ENCODE assay signal across 2 cellular contexts in genomic region chr5:170411100-170411499, GRCh38.
A peak's percentile ranks its signal among the peaks of the same experiment; 100 is the strongest.
TF ChIP-seq lines count a peak whose summit lies in the region.

No MANE protein-coding gene starts in this region.

TF ChIP-seq in HepG2, 621 proteins besides CTCF, POLR2A, EP300 and RAD21:
- TF ChIP-seq MBNL3 (CRISPR knock-in tag; conservative IDR thresholded peaks at IDR 0.05) (no peak), ZNF274 (CRISPR knock-in tag; IDR thresholded peaks at IDR 0.05) (no peak), ZNF629 (CRISPR knock-in tag; conservative IDR thresholded peaks at IDR 0.05) (peak; percentile 95)

TF ChIP-seq in GM23338, 12 proteins besides CTCF, POLR2A, EP300 and RAD21:
- no peak for TF ChIP-seq EZH2phosphoT487 (IDR thresholded peaks at IDR 0.05; ENCODE audit: unreplicated experiment)
- TF ChIP-seq ZNF462 (CRISPR knock-in tag; IDR thresholded peaks at IDR 0.05), result no peak
- TF ChIP-seq REST (IDR thresholded peaks at IDR 0.05; ENCODE audit: unreplicated experiment), result no peak
- no peak for TF ChIP-seq ZNF114 (CRISPR knock-in tag; IDR thresholded peaks at IDR 0.05)
- TF ChIP-seq ZNF331 (CRISPR knock-in tag; IDR thresholded peaks at IDR 0.05; ENCODE audit: low read depth), result no peak
- TF ChIP-seq NANOG (IDR thresholded peaks at IDR 0.05; ENCODE audit: borderline replicate concordance), result no peak
- TF ChIP-seq STAT1 (IDR thresholded peaks at IDR 0.05; ENCODE audit: unreplicated experiment), result no peak
- TF ChIP-seq EZH2 (IDR thresholded peaks at IDR 0.05; ENCODE audit: low read depth, unreplicated experiment), result no peak
- TF ChIP-seq POLR2AphosphoS5 (IDR thresholded peaks at IDR 0.05; ENCODE audit: low read depth), result no peak
- TF ChIP-seq ETS1 (IDR thresholded peaks at IDR 0.05), result no peak
- no peak for TF ChIP-seq CREB1 (CRISPR knock-in tag; IDR thresholded peaks at IDR 0.05; ENCODE audit: low read depth)
- TF ChIP-seq JUNB (IDR thresholded peaks at IDR 0.05; ENCODE audit: unreplicated experiment), result no peak
